ENCODE assay signal across 15 cellular contexts in genomic region chr16:1377406-1378010, GRCh38. TPM values are rescaled to one million over a fixed set of nuclear protein-coding genes. Genes with fewer than 3 reads are reported as not detected.
DNase-seq lines count a peak whose midpoint lies in the region; ATAC-seq and TF ChIP-seq lines count a peak whose summit lies in the region.
"Had no signal": no experiment of that assay in that cellular context is flagged by ENCODE, and none has a peak within 500 bp of the region (broad histone marks: within the 10 kb centered on the region; RNA-seq: fewer than 3 reads in every experiment).

No MANE protein-coding gene starts in this region.

- CTCF ChIA-PET in activated naive CD4-positive, alpha-beta T cell treated with anti-CD3 and anti-CD28 coated beads for 36 hours (lab: Charles Lee), result interaction anchor here (1.6 kb wide), 1 partner anchor 9 kb away, joined by 8 read pairs; no protein-coding TSS in a partner anchor
- CTCF ChIA-PET in PC-9 (lab: Charles Lee), result no interaction called here
- CTCF ChIA-PET in GM10248 (lab: Yijun Ruan, JAX), result interaction anchor here (5.6 kb wide), 1 partner anchor 12 kb away, joined by 56 read pairs; no protein-coding TSS in a partner anchor

- H3K9me2 ChIP-seq in PC-9 (ENCODE audit: insufficient read depth), result no peaks in the 10 kb centered on the region

- peaks cover 17% of the 10 kb centered on the region for H3F3A ChIP-seq in PC-9 (ENCODE audit: insufficient read depth, low read depth)

- ATAC-seq in activated naive CD4-positive, alpha-beta T cell treated with anti-CD3 and anti-CD28 coated beads, Interleukin-2, amount 50 U/mL, for 72 hours, result no peak
- ATAC-seq in GM18517 (IDR thresholded peaks at IDR 0.05; ENCODE audit: unreplicated experiment), result no peak
- ATAC-seq: body of pancreas had no signal

- peaks cover 16% of the 10 kb centered on the region; the same call in 1 of the 2 replicates for H4K20me1 ChIP-seq in PC-9 (ENCODE audit: insufficient read depth)

- peak overlapping the region in 3 of 5 donors; percentile 17 to 78 (median 32) for H3K9ac ChIP-seq in subcutaneous abdominal adipose tissue (ENCODE audit: low read length in 5 of 5)

- H3K4me1 ChIP-seq in PC-9 (replicated peaks; ENCODE audit: insufficient read depth) (peaks cover 21% of the 10 kb centered on the region), subcutaneous abdominal adipose tissue (ENCODE audit: control insufficient read depth in 5 of 5, insufficient read depth in 5 of 5, low read length in 5 of 5) (peaks cover 5 to 36% (median 21%) of the 10 kb centered on the region in 5 donors)

- peak overlapping the region; percentile 99 for H3K4me2 ChIP-seq in PC-9

- H3K27ac Mint-ChIP-seq in activated naive CD4-positive, alpha-beta T cell treated with anti-CD3 and anti-CD28 coated beads for 36 hours, result no peak overlapping the region
- H3K27ac Mint-ChIP-seq in activated naive CD4-positive, alpha-beta T cell treated with anti-CD3 and anti-CD28 coated beads, Interleukin-2, amount 50 U/mL, for 72 hours, result no peak overlapping the region

- H2AFZ ChIP-seq in PC-9, result no peak overlapping the region

- no peak for TF ChIP-seq CTCF in PC-9 (conservative IDR thresholded peaks at IDR 0.05)
- no peak for TF ChIP-seq CTCF in GM10248 (IDR thresholded peaks at IDR 0.05; ENCODE audit: control extremely low read depth, extremely low read depth, low read depth, missing control alignments)

- H3K4me3 Mint-ChIP-seq in activated naive CD4-positive, alpha-beta T cell treated with anti-CD3 and anti-CD28 coated beads for 36 hours, result peak overlapping the region; percentile 83

- no peaks in the 10 kb centered on the region for H3K27me3 ChIP-seq in PC-9 (ENCODE audit: insufficient read depth, low read depth)
- H3K27me3 ChIP-seq in subcutaneous abdominal adipose tissue (ENCODE audit: control insufficient read depth in 5 of 5, insufficient read depth in 4 of 5, low read length in 5 of 5), result no peaks in the 10 kb centered on the region
- H3K27me3 ChIP-seq: body of pancreas, SJSA1, spleen had no signal

- BruUV-seq in PC-9 (replicated peaks; lab: Mats Ljungman, UMichigan), result no TSS peak

- POLR2A ChIA-PET in PC-9 (lab: Charles Lee; ENCODE audit: unreplicated experiment) (no interaction called here), GM10248 (lab: Yijun Ruan, JAX) (no interaction called here)

- intact Hi-C loops in activated naive CD4-positive, alpha-beta T cell treated with anti-CD3 and anti-CD28 coated beads for 36 hours (cut with micrococcal nuclease), result loop anchor here (2.0 to 5.0 kb wide), 4 partner anchors 35 to 405 kb away; partner anchors contain the start of genes NUBP2, SPSB3, UBE2I and UNKL
- intact Hi-C loops in PC-9 (cut with micrococcal nuclease; ENCODE audit: unreplicated experiment), result no loop called here

- H3K9me3 ChIP-seq in PC-9 (ENCODE audit: insufficient read depth, low read depth), result no peaks in the 10 kb centered on the region
- H3K9me3 ChIP-seq in subcutaneous abdominal adipose tissue (ENCODE audit: control insufficient read depth in 5 of 5, low read length in 5 of 5), result no peaks in the 10 kb centered on the region
- H3K9me3 ChIP-seq: body of pancreas, spleen had no signal

- H3K79me2 ChIP-seq in PC-9 (ENCODE audit: low read depth), result peaks cover 45% of the 10 kb centered on the region

- DNase-seq in activated naive CD4-positive, alpha-beta T cell treated with anti-CD3 and anti-CD28 coated beads for 36 hours, result no peak
- DNase-seq in activated naive CD4-positive, alpha-beta T cell treated with anti-CD3 and anti-CD28 coated beads, Interleukin-2, amount 50 U/mL, for 72 hours (ENCODE audit: low spot score in 2 of 2), result no peak
- peak in 1 of 2 experiments; percentile 35 for DNase-seq in PC-9
- peak; percentile 14 to 45 for DNase-seq in hippocampal formation (lab: John Stamatoyannopoulos, UW)
- no peak for DNase-seq in GM10248 (ENCODE audit: extremely low spot score)
- no peak for DNase-seq in NCI-H1092 (lab: John Stamatoyannopoulos, UW)
- DNase-seq: body of pancreas, GOT3, MV-4-11, NCI-H526, spleen had no signal

- no peak overlapping the region; the same call in 1 of the 2 replicates for H3K27ac ChIP-seq in PC-9
- H3K27ac ChIP-seq in subcutaneous abdominal adipose tissue (ENCODE audit: low read depth, low read length), result peak overlapping the region; percentile 99
- H3K27ac ChIP-seq: body of pancreas, epithelial cell of prostate, SJSA1 had no signal

- H3K9me3 Mint-ChIP-seq in activated naive CD4-positive, alpha-beta T cell treated with anti-CD3 and anti-CD28 coated beads for 36 hours, result no peaks in the 10 kb centered on the region
- no peaks in the 10 kb centered on the region for H3K9me3 Mint-ChIP-seq in activated naive CD4-positive, alpha-beta T cell treated with anti-CD3 and anti-CD28 coated beads, Interleukin-2, amount 50 U/mL, for 72 hours

- H3K27me3 Mint-ChIP-seq in activated naive CD4-positive, alpha-beta T cell treated with anti-CD3 and anti-CD28 coated beads for 36 hours (ENCODE audit: low read depth), result no peaks in the 10 kb centered on the region

- peaks cover 17% of the 10 kb centered on the region for H3K4me1 Mint-ChIP-seq in activated naive CD4-positive, alpha-beta T cell treated with anti-CD3 and anti-CD28 coated beads for 36 hours (ENCODE audit: low read depth)

- no peaks in the 10 kb centered on the region for H3K36me3 ChIP-seq in PC-9 (ENCODE audit: low read depth)
- peaks cover 0 to 47% (median 34%) of the 10 kb centered on the region in 5 donors for H3K36me3 ChIP-seq in subcutaneous abdominal adipose tissue (ENCODE audit: control insufficient read depth in 5 of 5, insufficient read depth in 5 of 5, low read length in 5 of 5)

- H3K4me3 ChIP-seq in PC-9, result peak overlapping the region; percentile 80
- peak overlapping the region in 1 of 5 donors; percentile 63 for H3K4me3 ChIP-seq in subcutaneous abdominal adipose tissue (ENCODE audit: low read depth in 1 of 5, low read length in 5 of 5)
- H3K4me3 ChIP-seq: body of pancreas had no signal

- peaks cover 4% of the 10 kb centered on the region for H3K36me3 Mint-ChIP-seq in activated naive CD4-positive, alpha-beta T cell treated with anti-CD3 and anti-CD28 coated beads for 36 hours (ENCODE audit: low read depth)
- peaks cover 4 to 12% of the 10 kb centered on the region in 2 donors for H3K36me3 Mint-ChIP-seq in activated naive CD4-positive, alpha-beta T cell treated with anti-CD3 and anti-CD28 coated beads, Interleukin-2, amount 50 U/mL, for 72 hours

RNA-seq across cellular contexts. Expression of gene GNPTG, which starts 25.8 kb away (rescaled TPM):
- total RNA-seq in activated naive CD4-positive, alpha-beta T cell treated with anti-CD3 and anti-CD28 coated beads for 36 hours, result 10 to 100 TPM; 15.9 to 17.3 TPM
- 10 to 100 TPM; 21.7 to 25.4 TPM for total RNA-seq in activated naive CD4-positive, alpha-beta T cell treated with anti-CD3 and anti-CD28 coated beads, Interleukin-2, amount 50 U/mL, for 72 hours
- total RNA-seq in PC-9 (2021), result 40.6 and 50.7 TPM in 2 replicates

RNA-seq across cellular contexts. Expression of gene TSR3, which starts 25.8 kb away (rescaled TPM):
- 10 to 100 TPM; 48.5 to 50.7 TPM for total RNA-seq in activated naive CD4-positive, alpha-beta T cell treated with anti-CD3 and anti-CD28 coated beads for 36 hours
- 10 to 100 TPM; 34.4 to 50.8 TPM for total RNA-seq in activated naive CD4-positive, alpha-beta T cell treated with anti-CD3 and anti-CD28 coated beads, Interleukin-2, amount 50 U/mL, for 72 hours
- 69.5 and 108 TPM in 2 replicates for total RNA-seq in PC-9 (2021)

RNA-seq across cellular contexts. Expression of gene UNKL, which starts 37.0 kb away (rescaled TPM):
- total RNA-seq in activated naive CD4-positive, alpha-beta T cell treated with anti-CD3 and anti-CD28 coated beads for 36 hours, result 10 to 100 TPM; 35.9 to 38.4 TPM
- 10 to 100 TPM; 38.0 to 72.1 TPM for total RNA-seq in activated naive CD4-positive, alpha-beta T cell treated with anti-CD3 and anti-CD28 coated beads, Interleukin-2, amount 50 U/mL, for 72 hours
- total RNA-seq in PC-9 (2021), result 111 and 112 TPM in 2 replicates

RNA-seq across cellular contexts. Expression of gene UQCC4, which starts 43.0 kb away (rescaled TPM):
- 10 to 100 TPM; 11.2 to 12.2 TPM for total RNA-seq in activated naive CD4-positive, alpha-beta T cell treated with anti-CD3 and anti-CD28 coated beads for 36 hours
- 10 to 100 TPM; 12.4 to 15.2 TPM for total RNA-seq in activated naive CD4-positive, alpha-beta T cell treated with anti-CD3 and anti-CD28 coated beads, Interleukin-2, amount 50 U/mL, for 72 hours
- total RNA-seq in PC-9 (2021), result 21.7 and 27.5 TPM in 2 replicates

RNA-seq across cellular contexts. Expression of gene BAIAP3, which starts 44.1 kb away (rescaled TPM):
- under 1 TPM; 0.10 to 0.37 TPM for total RNA-seq in activated naive CD4-positive, alpha-beta T cell treated with anti-CD3 and anti-CD28 coated beads for 36 hours
- 1 to 10 TPM in 1 of 2 donors, under 1 TPM in 1; 0.34 to 1.9 TPM for total RNA-seq in activated naive CD4-positive, alpha-beta T cell treated with anti-CD3 and anti-CD28 coated beads, Interleukin-2, amount 50 U/mL, for 72 hours
- 35.0 and 47.3 TPM in 2 replicates for total RNA-seq in PC-9 (2021)

Comparison
In these comparisons a context has a peak if more than half of its experiments do, and no peak if none do; other contexts are left out.
1. DNase-seq: peak in hippocampal formation (2 of 2); none in activated naive CD4-positive, alpha-beta T cell treated with anti-CD3 and anti-CD28 coated beads for 36 hours (single experiment), activated naive CD4-positive, alpha-beta T cell treated with anti-CD3 and anti-CD28 coated beads, Interleukin-2, amount 50 U/mL, for 72 hours (0 of 2), GM10248 (single experiment) and NCI-H1092 (single experiment).